In genomic region chr1:151165281-151165737, GRCh38 we compare ENCODE assay signal across 8 cellular contexts. TPM values are rescaled to one million over a fixed set of nuclear protein-coding genes. Genes with fewer than 3 reads are reported as not detected.
DNase-seq lines count a peak whose midpoint lies in the region; ATAC-seq and TF ChIP-seq lines count a peak whose summit lies in the region.

No MANE protein-coding gene starts in this region.

- peaks cover 11% of the 10 kb centered on the region for H3K79me2 ChIP-seq in fibroblast of lung (ENCODE audit: control insufficient read depth, insufficient read depth, low read length)

- H3K36me3 ChIP-seq in fibroblast of lung (ENCODE audit: control insufficient read depth, insufficient read depth, low read length): peaks cover 14% of the 10 kb centered on the region

- H3K36me3 Mint-ChIP-seq in T-helper 17 cell (ENCODE audit: low read depth): peaks cover 9% of the 10 kb centered on the region
- peaks cover 0 to 57% (median 12%) of the 10 kb centered on the region in 3 donors for H3K36me3 Mint-ChIP-seq in naive thymus-derived CD8-positive, alpha-beta T cell

- peak overlapping the region; percentile 52 for H3K9ac ChIP-seq in fibroblast of lung (ENCODE audit: insufficient read depth, low read length)

- peak; percentile 16 for ATAC-seq in HG03175 (IDR thresholded peaks at IDR 0.05; ENCODE audit: unreplicated experiment)
- no peak for ATAC-seq in T-helper 17 cell
- peak in 1 of 2 donors; percentile 11 for ATAC-seq in naive thymus-derived CD8-positive, alpha-beta T cell
- ATAC-seq in HG03439 (IDR thresholded peaks at IDR 0.05; ENCODE audit: unreplicated experiment): no peak
- ATAC-seq in HG03378 (IDR thresholded peaks at IDR 0.05; ENCODE audit: unreplicated experiment): no peak

- peak overlapping the region; percentile 62 for H3K27ac ChIP-seq in fibroblast of lung (ENCODE audit: insufficient read depth, low read length)

- H3K4me2 ChIP-seq in fibroblast of lung (ENCODE audit: extremely low read depth, insufficient read depth, low read length): peak overlapping the region; percentile 97

- no peaks in the 10 kb centered on the region for H3K27me3 Mint-ChIP-seq in T-helper 17 cell
- H3K27me3 Mint-ChIP-seq in naive thymus-derived CD8-positive, alpha-beta T cell: peaks cover 0 to 3% (median 0%) of the 10 kb centered on the region in 5 donors

- H3K4me1 Mint-ChIP-seq in T-helper 17 cell: peaks cover 33% of the 10 kb centered on the region
- peaks cover 21 to 66% (median 66%) of the 10 kb centered on the region in 4 donors for H3K4me1 Mint-ChIP-seq in naive thymus-derived CD8-positive, alpha-beta T cell

- H2AFZ ChIP-seq in fibroblast of lung (ENCODE audit: low read length): peak overlapping the region; percentile 98

- DNase-seq in Daoy (ENCODE audit: low read depth): peak; percentile 41
- no peak for DNase-seq in T-helper 17 cell
- peak; percentile 63 to 64 for DNase-seq in fibroblast of lung (ENCODE audit: low read depth in 2 of 2)
- no peak for DNase-seq in naive thymus-derived CD8-positive, alpha-beta T cell
- no peak for DNase-seq in OCI-M1 (lab: John Stamatoyannopoulos, UW)

- no peaks in the 10 kb centered on the region for H4K20me1 ChIP-seq in fibroblast of lung (ENCODE audit: control insufficient read depth, extremely low read depth, insufficient read depth, low read length)

- TF ChIP-seq CTCF in fibroblast of lung (conservative IDR thresholded peaks at IDR 0.05 in 1 of 2, IDR thresholded peaks at IDR 0.05 in 1 of 2; ENCODE audit: low read depth in 1 of 2, low read length in 2 of 2): no peak

- peak overlapping the region; percentile 98 for H3K4me3 Mint-ChIP-seq in T-helper 17 cell
- H3K4me3 Mint-ChIP-seq in naive thymus-derived CD8-positive, alpha-beta T cell: peak overlapping the region; percentile 90 to 98 (median 96)

- peaks cover 6% of the 10 kb centered on the region for H3K4me1 ChIP-seq in fibroblast of lung (ENCODE audit: control insufficient read depth, extremely low read depth, insufficient read depth, low read length)

- peak overlapping the region; percentile 67 to 94 (median 80) for H3K4me3 ChIP-seq in fibroblast of lung (replicated peaks in 1 of 4; ENCODE audit: control extremely low read depth in 1 of 4, insufficient read depth in 1 of 4, low read depth in 3 of 4, low read length in 4 of 4)

- no peaks in the 10 kb centered on the region for H3K27me3 ChIP-seq in fibroblast of lung (ENCODE audit: control insufficient read depth, insufficient read depth, low read length)

- POLR2A ChIA-PET in naive thymus-derived CD8-positive, alpha-beta T cell (lab: Charles Lee): interaction anchor here (0.9 to 3.4 kb wide), 8 partner anchors 9 to 117 kb away, joined by 3 to 36 read pairs (median 4); partner anchors contain the start of genes C1orf56, PSMD4, TNFAIP8L2 and VPS72

- peaks cover 0 to 3% (median 0%) of the 10 kb centered on the region in 9 donors for H3K9me3 Mint-ChIP-seq in naive thymus-derived CD8-positive, alpha-beta T cell

- peak overlapping the region; percentile 88 for H3K27ac Mint-ChIP-seq in T-helper 17 cell
- peak overlapping the region; percentile 90 to 99 (median 97) for H3K27ac Mint-ChIP-seq in naive thymus-derived CD8-positive, alpha-beta T cell

- H3K9me3 ChIP-seq in T-helper 17 cell (ENCODE audit: control insufficient read depth, low read length, poor library complexity, severe bottlenecking) (no peaks in the 10 kb centered on the region), fibroblast of lung (ENCODE audit: control insufficient read depth, insufficient read depth, low read depth, low read length) (no peaks in the 10 kb centered on the region)

RNA-seq across cellular contexts. Expression of gene LYSMD1, which starts 0.4 kb away (rescaled TPM):
- 11.4 and 13.4 TPM in 2 replicates for total RNA-seq in Daoy (2014; rRNA removed; shearing (Covaris generic))
- total RNA-seq in T-helper 17 cell (under 1 TPM; 0.39 to 0.70 TPM), fibroblast of lung (8.2 and 9.7 TPM in 2 replicates)
- polyA plus RNA-seq in fibroblast of lung: 3.6 and 4.6 TPM in 2 replicates
- polyA plus RNA-seq in fibroblast of lung (2012): 3.8 and 5.0 TPM in 2 replicates
- 3.9 and 4.7 TPM in 2 replicates for polyA minus RNA-seq in fibroblast of lung (ENCODE audit: low replicate concordance)
- 1 to 10 TPM; 2.5 to 4.5 TPM for total RNA-seq in naive thymus-derived CD8-positive, alpha-beta T cell
- polyA plus RNA-seq in naive thymus-derived CD8-positive, alpha-beta T cell: under 1 TPM in 2 of 3 donors, not detected in 1; 0.23 to 0.30 TPM

RNA-seq across cellular contexts. Expression of gene SCNM1, which starts 0.6 kb away (rescaled TPM):
- total RNA-seq in Daoy (2014; rRNA removed; shearing (Covaris generic)): 76.8 and 90.9 TPM in 2 replicates
- 10 to 100 TPM; 33.7 to 37.8 TPM for total RNA-seq in T-helper 17 cell
- 26.5 and 29.2 TPM in 2 replicates for total RNA-seq in fibroblast of lung
- 29.7 and 32.7 TPM in 2 replicates for polyA plus RNA-seq in fibroblast of lung
- 44.8 and 45.9 TPM in 2 replicates for polyA plus RNA-seq in fibroblast of lung (2012)
- polyA minus RNA-seq in fibroblast of lung (ENCODE audit: low replicate concordance): 8.7 and 28.3 TPM in 2 replicates
- 10 to 100 TPM; 57.8 to 65.2 TPM for total RNA-seq in naive thymus-derived CD8-positive, alpha-beta T cell
- polyA plus RNA-seq in naive thymus-derived CD8-positive, alpha-beta T cell: 10 to 100 TPM; 53.7 to 74.2 (median 63.5) TPM

RNA-seq across cellular contexts. Expression of gene TNFAIP8L2, which starts 8.9 kb away (rescaled TPM):
- not detected in 2 replicates for total RNA-seq in Daoy (2014; rRNA removed; shearing (Covaris generic))
- total RNA-seq in T-helper 17 cell (1 to 10 TPM; 3.6 to 5.4 TPM), fibroblast of lung (not detected in 2 replicates)
- not detected in 2 replicates for polyA plus RNA-seq in fibroblast of lung
- 0.10 TPM in 1 of 2 replicates, not detected in the other for polyA plus RNA-seq in fibroblast of lung (2012)
- not detected in 2 replicates for polyA minus RNA-seq in fibroblast of lung (ENCODE audit: low replicate concordance)
- 10 to 100 TPM; 31.5 to 33.1 TPM for total RNA-seq in naive thymus-derived CD8-positive, alpha-beta T cell
- 10 to 100 TPM in 2 of 3 donors, 1 to 10 TPM in 1; 9.9 to 37.4 (median 11.7) TPM for polyA plus RNA-seq in naive thymus-derived CD8-positive, alpha-beta T cell

RNA-seq across cellular contexts. Expression of gene TMOD4, which starts 10.5 kb away (rescaled TPM):
- 0.23 TPM in 1 of 2 replicates, not detected in the other for total RNA-seq in Daoy (2014; rRNA removed; shearing (Covaris generic))
- total RNA-seq in T-helper 17 cell (1 to 10 TPM; 1.0 to 3.0 TPM), fibroblast of lung (not detected in 2 replicates)
- polyA plus RNA-seq in fibroblast of lung: 0.41 and 0.53 TPM in 2 replicates
- polyA plus RNA-seq in fibroblast of lung (2012): 0.37 TPM in 1 of 2 replicates, not detected in the other
- not detected in 2 replicates for polyA minus RNA-seq in fibroblast of lung (ENCODE audit: low replicate concordance)
- 1 to 10 TPM; 2.0 to 4.6 TPM for total RNA-seq in naive thymus-derived CD8-positive, alpha-beta T cell
- under 1 TPM in 2 of 3 donors, not detected in 1; 0.50 to 0.59 TPM for polyA plus RNA-seq in naive thymus-derived CD8-positive, alpha-beta T cell

RNA-seq across cellular contexts. Expression of gene SEMA6C, which starts 18.9 kb away (rescaled TPM):
- 0.40 TPM in 1 of 2 replicates, not detected in the other for total RNA-seq in Daoy (2014; rRNA removed; shearing (Covaris generic))
- 10 to 100 TPM in 1 of 2 donors, 1 to 10 TPM in 1; 9.5 to 11.3 TPM for total RNA-seq in T-helper 17 cell
- total RNA-seq in fibroblast of lung: 0.51 and 0.99 TPM in 2 replicates
- polyA plus RNA-seq in fibroblast of lung: 0.76 and 0.94 TPM in 2 replicates
- polyA plus RNA-seq in fibroblast of lung (2012): 1.1 and 1.6 TPM in 2 replicates
- 3.0 and 3.2 TPM in 2 replicates for polyA minus RNA-seq in fibroblast of lung (ENCODE audit: low replicate concordance)
- total RNA-seq in naive thymus-derived CD8-positive, alpha-beta T cell: 10 to 100 TPM; 10.6 to 13.2 TPM
- 1 to 10 TPM in 1 of 3 donors, under 1 TPM in 2; 0.57 to 1.1 (median 0.81) TPM for polyA plus RNA-seq in naive thymus-derived CD8-positive, alpha-beta T cell

Comparison
In these comparisons a context has a peak if more than half of its experiments do, and no peak if none do; other contexts are left out.
1. DNase-seq: peak in Daoy (single experiment) and fibroblast of lung (2 of 2); none in T-helper 17 cell (0 of 3), naive thymus-derived CD8-positive, alpha-beta T cell (0 of 10) and OCI-M1 (single experiment).
2. RNA of gene TNFAIP8L2, which starts 8.9 kb away (total RNA-seq): 31.5 to 33.1 TPM in naive thymus-derived CD8-positive, alpha-beta T cell; 3.6 to 5.4 TPM in T-helper 17 cell, not detected in Daoy and not detected in fibroblast of lung; every median in the first group is over 4 times any median in the second.